ENCODE assay signal across 30 cellular contexts in genomic region chr3:25580534-25580933, GRCh38.
"Had no signal": no experiment of that assay in that cellular context is flagged by ENCODE, and none has a peak within 500 bp of the region (broad histone marks: within the 10 kb centered on the region; RNA-seq: fewer than 3 reads in every experiment).

No MANE protein-coding gene starts in this region.

- H3K4me1 Mint-ChIP-seq: activated CD4-positive, alpha-beta T cell treated with anti-CD3 and anti-CD28 coated beads, Interleukin-2, amount 10 ng/mL, durations not matched to agents 24 days and 14 days; activated naive CD4-positive, alpha-beta T cell treated with anti-CD3 and anti-CD28 coated beads, Interleukin-2, amount 50 U/mL, for 24 hours; activated naive CD8-positive, alpha-beta T cell treated with anti-CD3 and anti-CD28 coated beads, Interleukin-2, amount 10 ng/mL, durations not matched to agents 7 days and 5 days had no signal

- H3K27me3 ChIP-seq: ascending aorta, cardiac muscle cell had no signal

- H3K9me3 ChIP-seq: ascending aorta had no signal

- ATAC-seq: activated CD8-positive, alpha-beta T cell treated with anti-CD3 and anti-CD28 coated beads for 36 hours; Panc1 had no signal

- H3K36me3 Mint-ChIP-seq: activated naive CD4-positive, alpha-beta T cell treated with anti-CD3 and anti-CD28 coated beads, Interleukin-2, amount 50 U/mL, for 24 hours; activated naive CD8-positive, alpha-beta T cell treated with anti-CD3 and anti-CD28 coated beads, Interleukin-2, amount 10 ng/mL, durations not matched to agents 7 days and 5 days had no signal

- H3K9me3 Mint-ChIP-seq: activated CD4-positive, alpha-beta T cell treated with anti-CD3 and anti-CD28 coated beads, Interleukin-2, amount 10 ng/mL, durations not matched to agents 24 days and 14 days; activated CD8-positive, alpha-beta T cell treated with anti-CD3 and anti-CD28 coated beads for 36 hours; activated naive CD4-positive, alpha-beta T cell treated with anti-CD3 and anti-CD28 coated beads, Interleukin-2, amount 50 U/mL, for 24 hours; activated naive CD8-positive, alpha-beta T cell treated with anti-CD3 and anti-CD28 coated beads, Interleukin-2, amount 10 ng/mL, durations not matched to agents 7 days and 5 days; activated T-cell treated with anti-CD3 and anti-CD28 coated beads, Interleukin-2, amount 50 U/mL, for 24 hours; activated T-helper 2 cell treated with anti-CD3 and anti-CD28 coated beads, Interferon-gamma antibody, Interleukin-2, Interleukin-4, amounts not matched to agents 10 μg/mL and 5 μg/mL and 100 μg/mL, durations not matched to agents 14 hours and 24 hours and 36 hours had no signal

- DNase-seq: activated CD4-positive, alpha-beta T cell treated with anti-CD3 and anti-CD28 coated beads, Interleukin-2, amount 10 ng/mL, durations not matched to agents 24 days and 14 days; activated CD4-positive, alpha-beta T cell treated with anti-CD3 and anti-CD28 coated beads, Interleukin-2, amount 50 U/mL, for 4 hours; activated CD8-positive, alpha-beta T cell treated with anti-CD3 and anti-CD28 coated beads for 36 hours; activated gamma-delta T cell; activated naive CD4-positive, alpha-beta T cell treated with Interleukin-2 at 50 U/mL for 16 hours; activated naive CD8-positive, alpha-beta T cell treated with anti-CD3 and anti-CD28 coated beads, Interleukin-2, amount 10 ng/mL, durations not matched to agents 7 days and 5 days; activated T-cell treated with anti-CD3 and anti-CD28 coated beads, Interleukin-2, amount 50 U/mL, for 24 hours; amygdala; NCI-H1092 treated with DMSO at 0.1 percent for 48 hours; NCI-H1417; NCI-H146; NCI-H187; NCI-H2029 treated with DMSO at 0.1 percent for 48 hours; NCI-H2107; NCI-H2171 treated with DMSO at 0.1 percent for 48 hours; NCI-H2227 treated with DMSO at 0.1 percent for 48 hours; NCI-H446; NCI-H524; NCI-H69; NCI-H82; SIG-M5; SW 1271; T-helper 1 cell; T1000 had no signal

- H3K27ac ChIP-seq: ascending aorta, KMS-11 had no signal

- H3K27me3 Mint-ChIP-seq: activated naive CD8-positive, alpha-beta T cell treated with anti-CD3 and anti-CD28 coated beads, Interleukin-2, amount 10 ng/mL, durations not matched to agents 7 days and 5 days had no signal

- H3K27ac Mint-ChIP-seq: activated CD4-positive, alpha-beta T cell treated with anti-CD3 and anti-CD28 coated beads, Interleukin-2, amount 10 ng/mL, durations not matched to agents 24 days and 14 days; activated CD8-positive, alpha-beta T cell treated with anti-CD3 and anti-CD28 coated beads for 36 hours; activated naive CD4-positive, alpha-beta T cell treated with anti-CD3 and anti-CD28 coated beads, Interleukin-2, amount 50 U/mL, for 24 hours; activated T-cell treated with anti-CD3 and anti-CD28 coated beads, Interleukin-2, amount 50 U/mL, for 24 hours; activated T-helper 2 cell treated with anti-CD3 and anti-CD28 coated beads, Interferon-gamma antibody, Interleukin-2, Interleukin-4, amounts not matched to agents 10 μg/mL and 5 μg/mL and 100 μg/mL, durations not matched to agents 14 hours and 24 hours and 36 hours had no signal

- H3K4me1 ChIP-seq: ascending aorta had no signal

- H3K4me3 Mint-ChIP-seq: activated CD4-positive, alpha-beta T cell treated with anti-CD3 and anti-CD28 coated beads, Interleukin-2, amount 10 ng/mL, durations not matched to agents 24 days and 14 days; activated CD8-positive, alpha-beta T cell treated with anti-CD3 and anti-CD28 coated beads for 36 hours; activated naive CD4-positive, alpha-beta T cell treated with anti-CD3 and anti-CD28 coated beads, Interleukin-2, amount 50 U/mL, for 24 hours; activated naive CD8-positive, alpha-beta T cell treated with anti-CD3 and anti-CD28 coated beads, Interleukin-2, amount 10 ng/mL, durations not matched to agents 7 days and 5 days; activated T-cell treated with anti-CD3 and anti-CD28 coated beads, Interleukin-2, amount 50 U/mL, for 24 hours had no signal

- H3K4me3 ChIP-seq: ascending aorta, cardiac muscle cell had no signal
